Comparison of ENCODE assay signal across 15 cellular contexts in the genomic region with DNA sequence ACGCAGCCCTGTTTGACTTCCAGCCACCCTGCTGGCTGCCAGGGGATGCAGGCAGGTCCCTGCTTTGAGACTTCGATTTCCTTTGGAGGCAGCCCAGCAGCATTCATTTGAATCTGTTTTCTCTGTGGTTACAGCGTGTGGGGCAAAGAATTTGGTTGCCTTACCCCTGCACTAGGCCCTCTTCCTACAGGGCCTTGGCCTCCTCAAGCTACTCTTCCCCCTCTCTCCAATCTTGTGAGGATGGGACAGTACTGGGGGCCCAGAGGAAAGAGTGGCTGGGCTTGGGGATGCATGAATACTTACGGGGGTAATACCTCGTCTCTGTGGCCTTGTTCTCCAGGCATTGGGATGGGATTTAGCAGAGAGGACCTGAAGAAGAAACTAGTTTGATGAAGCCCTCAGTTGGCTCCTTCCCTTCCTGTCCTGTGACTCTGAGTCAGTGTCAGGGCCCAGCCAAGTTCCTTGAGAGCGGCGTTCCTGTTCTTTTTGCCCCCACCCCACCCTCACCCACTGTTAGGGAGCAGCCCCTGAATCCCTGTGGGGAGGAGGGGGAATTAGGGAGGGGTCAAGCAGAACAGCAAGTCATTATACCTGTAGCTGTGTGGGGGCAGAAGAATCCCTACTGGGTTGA. TPM values are rescaled to one million over a fixed set of nuclear protein-coding genes. Genes with fewer than 3 reads are reported as not detected.
DNase-seq lines count a peak whose midpoint lies in the region; ATAC-seq, FAIRE-seq and TF ChIP-seq lines count a peak whose summit lies in the region.
"Had no signal": no experiment of that assay in that cellular context is flagged by ENCODE, and none has a peak within 500 bp of the region (broad histone marks: within the 10 kb centered on the region; RNA-seq: fewer than 3 reads in every experiment).

No MANE protein-coding gene starts in this region.

- TF ChIP-seq CTCF in foreskin keratinocyte (conservative IDR thresholded peaks at IDR 0.05) (no peak), retinal pigment epithelial cell (conservative IDR thresholded peaks at IDR 0.05; ENCODE audit: low read depth, low read length) (no peak), D721Med (IDR thresholded peaks at IDR 0.05; ENCODE audit: insufficient read depth, missing control alignments) (no peak)

- H3K27ac ChIP-seq in foreskin keratinocyte = peak overlapping the region; percentile 46
- H3K27ac ChIP-seq: cardiac muscle cell had no signal

- FAIRE-seq in D721Med (lab: Jason Lieb, UNC) = no peak

- H3K4me1 ChIP-seq in foreskin keratinocyte = peaks cover 12% of the 10 kb centered on the region

- ATAC-seq in foreskin keratinocyte = peak; percentile 33
- ATAC-seq: activated CD8-positive, alpha-beta T cell treated with anti-CD3 and anti-CD28 coated beads for 36 hours; CD8-positive, alpha-beta T cell had no signal

- H3K27me3 ChIP-seq in foreskin keratinocyte = no peaks in the 10 kb centered on the region
- H3K27me3 ChIP-seq: cardiac muscle cell had no signal

- peak; percentile 61 for DNase-seq in AG20443 (ENCODE audit: low spot score)
- peak; percentile 55 for DNase-seq in amniotic epithelial cell (ENCODE audit: low read depth)
- peak in 1 of 2 donors; percentile 37 for DNase-seq in foreskin keratinocyte
- peak; percentile 58 for DNase-seq in retinal pigment epithelial cell (ENCODE audit: low read depth)
- no peak for DNase-seq in D721Med (ENCODE audit: insufficient read length, low spot score)
- DNase-seq in SIG-M5 (lab: John Stamatoyannopoulos, UW) = no peak
- no peak for DNase-seq in NCI-H69 (lab: John Stamatoyannopoulos, UW)
- DNase-seq in activated CD4-positive, alpha-beta T cell treated with anti-CD3 and anti-CD28 coated beads for 1 hour = no peak
- DNase-seq: activated CD8-positive, alpha-beta T cell treated with anti-CD3 and anti-CD28 coated beads for 36 hours; CD8-positive, alpha-beta T cell; GOT3; NCI-H1436 treated with DMSO at 0.1 percent for 48 hours; SHP77 had no signal

- no peak overlapping the region for H3K4me3 ChIP-seq in retinal pigment epithelial cell (ENCODE audit: low read length)
- H3K4me3 ChIP-seq: cardiac muscle cell had no signal

RNA-seq across cellular contexts. Expression of a gene that starts 5.1 kb away (rescaled TPM):
- not detected in 2 replicates for total RNA-seq in foreskin keratinocyte
- not detected in 2 replicates for polyA plus RNA-seq in foreskin keratinocyte
- total RNA-seq: activated CD8-positive, alpha-beta T cell treated with anti-CD3 and anti-CD28 coated beads for 36 hours; cardiac muscle cell; CD8-positive, alpha-beta T cell; pulmonary artery endothelial cell had no signal
- polyA plus RNA-seq: cardiac muscle cell had no signal

RNA-seq across cellular contexts. Expression of a gene that starts 24.2 kb away (rescaled TPM):
- total RNA-seq in foreskin keratinocyte = 9.8 and 17.5 TPM in 2 replicates
- polyA plus RNA-seq in foreskin keratinocyte = 5.1 and 8.5 TPM in 2 replicates

RNA-seq across cellular contexts. Expression of a gene that starts 41.4 kb away (rescaled TPM):
- total RNA-seq in foreskin keratinocyte = 94.4 and 98.8 TPM in 2 replicates
- polyA plus RNA-seq in foreskin keratinocyte = 60.2 and 68.9 TPM in 2 replicates

Comparison
In these comparisons a context has a peak if more than half of its experiments do, and no peak if none do; other contexts are left out.
1. DNase-seq: peak in AG20443 (single experiment), amniotic epithelial cell (single experiment) and retinal pigment epithelial cell (single experiment); none in D721Med (single experiment), SIG-M5 (single experiment), NCI-H69 (single experiment) and activated CD4-positive, alpha-beta T cell treated with anti-CD3 and anti-CD28 coated beads for 1 hour (single experiment).